Comparison of ENCODE assay signal across 19 cellular contexts in the genomic region with DNA sequence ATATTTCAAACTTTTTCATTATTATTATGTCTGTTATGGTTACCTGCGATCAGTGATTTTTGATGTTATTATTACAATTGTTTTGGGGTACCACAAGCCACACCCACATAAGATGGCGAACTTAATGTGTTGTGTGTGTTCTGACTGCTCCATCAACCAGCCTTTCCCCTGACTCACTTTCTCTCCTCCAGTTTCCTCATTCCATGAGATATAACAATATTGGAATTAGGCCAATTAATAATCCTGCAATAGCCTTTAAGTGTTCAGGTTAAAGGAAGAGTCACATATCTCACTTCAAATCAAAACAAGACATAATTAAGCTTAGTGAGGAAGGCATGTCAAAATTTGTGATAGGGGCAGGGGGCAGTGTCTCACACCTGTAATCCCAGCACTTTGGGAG. TPM values are rescaled to one million over a fixed set of nuclear protein-coding genes. Genes with fewer than 3 reads are reported as not detected.
A peak's percentile ranks its signal among the peaks of the same experiment; 100 is the strongest.
DNase-seq lines count a peak whose midpoint lies in the region; ATAC-seq, FAIRE-seq and TF ChIP-seq lines count a peak whose summit lies in the region.
"Had no signal": no experiment of that assay in that cellular context is flagged by ENCODE, and none has a peak within 500 bp of the region (broad histone marks: within the 10 kb centered on the region; RNA-seq: fewer than 3 reads in every experiment).

No MANE protein-coding gene starts in this region.

- TF ChIP-seq RAD21 in IMR-90 (IDR thresholded peaks at IDR 0.05; ENCODE audit: low read length) = no peak

- no peak overlapping the region for H2AK9ac ChIP-seq in IMR-90 (replicated peaks; ENCODE audit: low read depth, low read length, poor library complexity)

- intact Hi-C loops in IMR-90 (cut with micrococcal nuclease) = no loop called here
- intact Hi-C loops in endothelial cell of umbilical vein (cut with micrococcal nuclease) = no loop called here

- no peaks in the 10 kb centered on the region for H3K9me1 ChIP-seq in IMR-90 (ENCODE audit: insufficient read depth, low read length)
- H3K9me1 ChIP-seq in endothelial cell of umbilical vein (replicated peaks; ENCODE audit: control insufficient read depth, extremely low read depth, insufficient read depth, low read length) = no peaks in the 10 kb centered on the region

- no peak overlapping the region for H4K5ac ChIP-seq in IMR-90 (ENCODE audit: low read depth, low read length)

- H3K18ac ChIP-seq in IMR-90 (ENCODE audit: low read depth, low read length) = no peak overlapping the region

- no peak for TF ChIP-seq POLR2A in IMR-90 (IDR thresholded peaks at IDR 0.05; ENCODE audit: low read depth, low read length)
- TF ChIP-seq POLR2A in endothelial cell of umbilical vein (IDR thresholded peaks at IDR 0.05; ENCODE audit: low read depth, low read length) = no peak
- TF ChIP-seq POLR2A in GM18505 (IDR thresholded peaks at IDR 0.05; ENCODE audit: borderline replicate concordance, extremely low read depth, insufficient read depth, insufficient read length) = no peak

- no peak overlapping the region for H4K8ac ChIP-seq in IMR-90 (ENCODE audit: low read depth in 2 of 2, low read length in 2 of 2)

- DNase-seq in EH (ENCODE audit: low read depth) (peak; percentile 30), IMR-90 (peak; percentile 39), endothelial cell of umbilical vein (ENCODE audit: low read depth, low spot score) (no peak), kidney glomerular epithelial cell (lab: John Stamatoyannopoulos, UW) (peak; percentile 18), COR-L47 (lab: John Stamatoyannopoulos, UW) (no peak)
- DNase-seq: CD8-positive, alpha-beta T cell; DND-41; H7; NCI-H187 treated with DMSO at 0.1 percent for 48 hours; NCI-H69; RPMI8226 had no signal

- CTCF ChIA-PET in IMR-90 (lab: Yijun Ruan, JAX) (no interaction called here), endothelial cell of umbilical vein (lab: Charles Lee) (no interaction called here)

- no peak overlapping the region for H3K23ac ChIP-seq in IMR-90 (ENCODE audit: low read depth, low read length)

- H2BK20ac ChIP-seq in IMR-90 (ENCODE audit: low read depth, low read length) = no peak overlapping the region

- H3K27me3 ChIP-seq in IMR-90 (ENCODE audit: control insufficient read depth, insufficient read depth, low read length) = no peaks in the 10 kb centered on the region
- H3K27me3 ChIP-seq in endothelial cell of umbilical vein (ENCODE audit: control insufficient read depth in 2 of 2, insufficient read depth in 2 of 2, low read length in 2 of 2) = no peaks in the 10 kb centered on the region
- H3K27me3 ChIP-seq: BLaER1, SJSA1 had no signal

- no CpG with 5 or more reads among the region's 2 CpGs for WGBS in IMR-90 (ENCODE audit: extremely low coverage in 2 of 2, insufficient read length in 1 of 2), 2 experiments

- no peaks in the 10 kb centered on the region for H3K79me1 ChIP-seq in IMR-90 (ENCODE audit: low read depth in 1 of 2, low read length in 2 of 2)

- H2BK15ac ChIP-seq in IMR-90 (ENCODE audit: low read depth, low read length) = no peak overlapping the region

- H3K9ac ChIP-seq in IMR-90 (ENCODE audit: low read depth, low read length) (no peak overlapping the region), endothelial cell of umbilical vein (replicated peaks; ENCODE audit: extremely low read depth, insufficient read depth, low read length) (no peak overlapping the region)
- H3K9ac ChIP-seq: BLaER1 had no signal

- no peak for ATAC-seq in IMR-90 (ENCODE audit: low read depth)
- no peak for ATAC-seq in GM18505 (IDR thresholded peaks at IDR 0.05; ENCODE audit: unreplicated experiment)
- ATAC-seq in GM19452 (IDR thresholded peaks at IDR 0.05; ENCODE audit: unreplicated experiment) = no peak
- ATAC-seq: CD8-positive, alpha-beta T cell; K562 had no signal

- TF ChIP-seq CTCF in IMR-90 (conservative IDR thresholded peaks at IDR 0.05; ENCODE audit: low read depth, low read length) (no peak), endothelial cell of umbilical vein (IDR thresholded peaks at IDR 0.05; ENCODE audit: extremely low read depth in 1 of 2, insufficient read depth in 1 of 2, low read depth in 1 of 2, low read length in 2 of 2) (no peak)

- H3K27ac ChIP-seq in IMR-90 (ENCODE audit: insufficient read depth, low read length) (no peak overlapping the region), endothelial cell of umbilical vein (ENCODE audit: insufficient read depth, low read depth, low read length) (no peak overlapping the region)
- H3K27ac ChIP-seq: BLaER1, SJSA1 had no signal

- H3K4me2 ChIP-seq in IMR-90 (ENCODE audit: low read depth, low read length) (no peak overlapping the region), endothelial cell of umbilical vein (ENCODE audit: insufficient read depth, low read length) (no peak overlapping the region)
- H3K4me2 ChIP-seq: BLaER1 had no signal

- H3K9me3 ChIP-seq in IMR-90 (ENCODE audit: control insufficient read depth, insufficient read depth, low read length) = 0 out of 2 replicates have a peak, but pooled peaks cover 2% of the 10 kb centered on the region
- no peaks in the 10 kb centered on the region for H3K9me3 ChIP-seq in endothelial cell of umbilical vein (replicated peaks; ENCODE audit: control insufficient read depth, insufficient read depth, low read length)
- H3K9me3 ChIP-seq: SJSA1 had no signal

- H3K36me3 ChIP-seq in IMR-90 (ENCODE audit: control insufficient read depth, insufficient read depth, low read length) (no peaks in the 10 kb centered on the region), endothelial cell of umbilical vein (ENCODE audit: control insufficient read depth in 2 of 2, extremely low read depth in 1 of 2, insufficient read depth in 2 of 2, low read length in 2 of 2) (no peaks in the 10 kb centered on the region)
- H3K36me3 ChIP-seq: BLaER1, SJSA1 had no signal

- H4K20me1 ChIP-seq in IMR-90 (ENCODE audit: insufficient read depth, low read length) (no peaks in the 10 kb centered on the region), endothelial cell of umbilical vein (replicated peaks; ENCODE audit: control insufficient read depth, extremely low read depth, insufficient read depth, low read length) (no peaks in the 10 kb centered on the region)
- H4K20me1 ChIP-seq: BLaER1 had no signal

- no peak overlapping the region for H3K4me3 ChIP-seq in IMR-90 (ENCODE audit: insufficient read depth, low read depth, low read length)
- no peak overlapping the region for H3K4me3 ChIP-seq in endothelial cell of umbilical vein (replicated peaks in 1 of 3; ENCODE audit: insufficient read depth in 1 of 3, low read depth in 1 of 3, low read length in 3 of 3)
- H3K4me3 ChIP-seq: BLaER1, K562, SJSA1 had no signal

- no peak for FAIRE-seq in endothelial cell of umbilical vein (lab: Jason Lieb, UNC)
- FAIRE-seq: A204.1, GM12892, K562 had no signal

- BruUV-seq in IMR-90 (replicated peaks; lab: Mats Ljungman, UMichigan) (no TSS peak), endothelial cell of umbilical vein (replicated peaks; lab: Mats Ljungman, UMichigan) (no TSS peak)

- H3K4me1 ChIP-seq in IMR-90 (ENCODE audit: control insufficient read depth, insufficient read depth, low read length) (peaks cover 3% of the 10 kb centered on the region), endothelial cell of umbilical vein (ENCODE audit: control insufficient read depth, extremely low read depth, insufficient read depth, low read length) (peaks cover 7% of the 10 kb centered on the region)
- H3K4me1 ChIP-seq: BLaER1 had no signal

- POLR2A ChIA-PET in IMR-90 (lab: Charles Lee; ENCODE audit: unreplicated experiment) (no interaction called here), endothelial cell of umbilical vein (lab: Charles Lee) (no interaction called here)

- no peak overlapping the region for H2BK5ac ChIP-seq in IMR-90 (ENCODE audit: low read depth, low read length, poor library complexity, severe bottlenecking)

- in situ Hi-C loops in IMR-90 (cut with MboI; ENCODE audit: low sequenced_read_pairs) = no loop called here

- no peak overlapping the region for H3K14ac ChIP-seq in IMR-90 (replicated peaks; ENCODE audit: low read depth, low read length)

- no peak overlapping the region for H2AFZ ChIP-seq in IMR-90 (replicated peaks; ENCODE audit: low read length, poor library complexity)
- H2AFZ ChIP-seq in endothelial cell of umbilical vein (ENCODE audit: low read depth, low read length) = no peak overlapping the region

- no peak overlapping the region for H3K56ac ChIP-seq in IMR-90 (ENCODE audit: extremely low read depth, insufficient read depth, low read length)

- no peak overlapping the region for H3K4ac ChIP-seq in IMR-90 (ENCODE audit: low read depth, low read length)

- no peak overlapping the region for H2AK5ac ChIP-seq in IMR-90 (ENCODE audit: low read depth, low read length)

- dilution Hi-C loops in IMR-90 (cut with HindIII; ENCODE audit: low sequenced_read_pairs, unreplicated experiment) (no loop called here), endothelial cell of umbilical vein (cut with MboI; ENCODE audit: extremely low pct_ligation_motif_present, low sequenced_read_pairs) (no loop called here)

- no peak overlapping the region for H2BK120ac ChIP-seq in IMR-90 (ENCODE audit: low read depth, low read length)

- no peak overlapping the region for H4K91ac ChIP-seq in IMR-90 (ENCODE audit: insufficient read depth, low read depth, low read length)

- H3K79me2 ChIP-seq in endothelial cell of umbilical vein (ENCODE audit: control insufficient read depth, insufficient read depth, low read length) = no peaks in the 10 kb centered on the region

TF ChIP-seq in IMR-90, 13 proteins besides CTCF, POLR2A, EP300 and RAD21 (continues in another document):
- TF ChIP-seq SMC3 (IDR thresholded peaks at IDR 0.05; ENCODE audit: low read depth, low read length) = no peak
- no peak for TF ChIP-seq MAZ (IDR thresholded peaks at IDR 0.05; ENCODE audit: borderline replicate concordance, low read depth, low read length)

TF ChIP-seq in endothelial cell of umbilical vein, 7 proteins besides CTCF, POLR2A, EP300 and RAD21:
- TF ChIP-seq FOS (IDR thresholded peaks at IDR 0.05; ENCODE audit: borderline replicate concordance, insufficient read depth, low read length) (peak; percentile 28), JUN (IDR thresholded peaks at IDR 0.05; ENCODE audit: borderline replicate concordance, insufficient read depth, insufficient read length, low read depth) (no peak)

RNA-seq across cellular contexts. Expression of a gene that starts 16.3 kb away (rescaled TPM):
- 25.8 and 29.4 TPM in 2 replicates for total RNA-seq in IMR-90 (2012; rRNA removed)
- polyA plus RNA-seq in IMR-90 (2012; rRNA removed) = 19.7 and 22.7 TPM in 2 replicates
- 3.7 and 8.9 TPM in 2 replicates for polyA plus RNA-seq in IMR-90 (2012; cell fraction: cytosol; rRNA removed)
- 1.9 and 20.4 TPM in 2 replicates for polyA plus RNA-seq in IMR-90 (2012; cell fraction: nucleus; rRNA removed; ENCODE audit: low replicate concordance)
- total RNA-seq in endothelial cell of umbilical vein = 1.7 and 3.1 TPM in 2 replicates
- polyA plus RNA-seq in endothelial cell of umbilical vein = 1.6 TPM in 2 replicates
- polyA plus RNA-seq in endothelial cell of umbilical vein (2011; cell fraction: cytosol; rRNA removed) = 0.92 and 1.3 TPM in 2 replicates
- 1.1 and 2.0 TPM in 2 replicates for polyA plus RNA-seq in endothelial cell of umbilical vein (2011; cell fraction: nucleus; rRNA removed)
- polyA plus RNA-seq in endothelial cell of umbilical vein (2012) = 4.0 and 4.1 TPM in 2 replicates
- 0.38 TPM in 1 of 2 replicates, not detected in the other for polyA minus RNA-seq in endothelial cell of umbilical vein
- polyA minus RNA-seq in endothelial cell of umbilical vein (2011; cell fraction: cytosol; rRNA and poly(A)+ RNA removed) = 0.82 TPM
- polyA minus RNA-seq in endothelial cell of umbilical vein (2011; cell fraction: nucleus; rRNA and poly(A)+ RNA removed) = not detected in 2 replicates
- total RNA-seq: CD8-positive, alpha-beta T cell; OCI-LY7 had no signal

Comparison
In these comparisons a context has a peak if more than half of its experiments do, and no peak if none do; other contexts are left out.
1. DNase-seq: peak in EH (single experiment), IMR-90 (single experiment) and kidney glomerular epithelial cell (single experiment); none in endothelial cell of umbilical vein (single experiment) and COR-L47 (single experiment).